2 cellular contexts compared by ENCODE assay signal in the genomic region with DNA sequence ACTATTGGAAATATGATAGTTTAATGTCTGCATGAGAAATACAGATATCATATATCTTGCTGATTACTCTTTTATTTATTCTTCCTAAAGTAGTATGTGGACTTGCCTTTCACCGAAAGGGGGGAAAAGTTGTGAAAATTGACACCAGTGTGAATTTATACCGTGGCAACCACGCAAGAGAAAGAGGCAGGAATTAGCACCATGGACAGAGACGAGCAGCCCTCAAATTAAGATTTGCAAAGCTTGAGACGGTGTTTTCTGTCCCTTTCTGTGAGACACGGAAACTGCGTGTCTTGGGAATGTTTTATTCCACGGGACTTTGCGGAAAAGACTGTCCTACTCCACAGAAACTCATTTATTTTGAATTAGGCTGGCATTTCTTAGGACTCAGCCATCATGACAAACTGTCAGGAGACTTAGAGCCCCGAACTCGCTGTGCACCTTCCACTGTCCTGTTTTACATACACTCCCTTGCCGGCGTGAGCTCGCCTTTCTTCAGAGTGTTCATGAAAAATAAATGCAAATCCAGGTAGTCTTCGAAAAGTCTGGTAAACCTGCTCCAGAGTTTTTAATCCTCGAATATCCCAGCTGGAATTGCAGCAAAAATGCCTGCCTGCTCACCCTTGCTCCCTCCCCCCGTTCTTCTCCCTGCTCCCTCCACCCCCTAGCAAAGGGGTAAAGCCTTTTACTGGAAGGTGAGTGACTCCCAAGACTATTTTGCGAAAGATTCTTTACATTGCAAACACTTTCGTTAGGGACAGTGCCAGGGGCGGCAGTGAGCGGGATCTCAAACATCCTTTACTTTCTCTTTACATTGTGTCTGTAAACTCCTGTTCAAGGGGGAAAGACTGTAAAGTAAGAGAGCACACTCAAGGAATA.
TF ChIP-seq lines count a peak whose summit lies in the region.

No MANE protein-coding gene starts in this region.

TF ChIP-seq in A549, 52 proteins besides CTCF, POLR2A, EP300 and RAD21 (continued from another document):
- peak; percentile 87 for TF ChIP-seq REST (IDR thresholded peaks at IDR 0.05)

TF ChIP-seq in GM12878, 131 proteins besides CTCF, POLR2A, EP300 and RAD21 (continued from another document):
- TF ChIP-seq REST (IDR thresholded peaks at IDR 0.05; ENCODE audit: low read depth, low read length) (peak; percentile 93), SMC3 (IDR thresholded peaks at IDR 0.05; ENCODE audit: borderline replicate concordance, low read length) (no peak)
- TF ChIP-seq, protein P1, sequence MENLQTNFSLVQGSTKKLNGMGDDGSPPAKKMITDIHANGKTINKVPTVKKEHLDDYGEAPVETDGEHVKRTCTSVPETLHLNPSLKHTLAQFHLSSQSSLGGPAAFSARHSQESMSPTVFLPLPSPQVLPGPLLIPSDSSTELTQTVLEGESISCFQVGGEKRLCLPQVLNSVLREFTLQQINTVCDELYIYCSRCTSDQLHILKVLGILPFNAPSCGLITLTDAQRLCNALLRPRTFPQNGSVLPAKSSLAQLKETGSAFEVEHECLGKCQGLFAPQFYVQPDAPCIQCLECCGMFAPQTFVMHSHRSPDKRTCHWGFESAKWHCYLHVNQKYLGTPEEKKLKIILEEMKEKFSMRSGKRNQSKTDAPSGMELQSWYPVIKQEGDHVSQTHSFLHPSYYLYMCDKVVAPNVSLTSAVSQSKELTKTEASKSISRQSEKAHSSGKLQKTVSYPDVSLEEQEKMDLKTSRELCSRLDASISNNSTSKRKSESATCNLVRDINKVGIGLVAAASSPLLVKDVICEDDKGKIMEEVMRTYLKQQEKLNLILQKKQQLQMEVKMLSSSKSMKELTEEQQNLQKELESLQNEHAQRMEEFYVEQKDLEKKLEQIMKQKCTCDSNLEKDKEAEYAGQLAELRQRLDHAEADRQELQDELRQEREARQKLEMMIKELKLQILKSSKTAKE (IDR thresholded peaks at IDR 0.05; ENCODE audit: low read depth, poor library complexity, severe bottlenecking): no peak
- TF ChIP-seq, protein P2, sequence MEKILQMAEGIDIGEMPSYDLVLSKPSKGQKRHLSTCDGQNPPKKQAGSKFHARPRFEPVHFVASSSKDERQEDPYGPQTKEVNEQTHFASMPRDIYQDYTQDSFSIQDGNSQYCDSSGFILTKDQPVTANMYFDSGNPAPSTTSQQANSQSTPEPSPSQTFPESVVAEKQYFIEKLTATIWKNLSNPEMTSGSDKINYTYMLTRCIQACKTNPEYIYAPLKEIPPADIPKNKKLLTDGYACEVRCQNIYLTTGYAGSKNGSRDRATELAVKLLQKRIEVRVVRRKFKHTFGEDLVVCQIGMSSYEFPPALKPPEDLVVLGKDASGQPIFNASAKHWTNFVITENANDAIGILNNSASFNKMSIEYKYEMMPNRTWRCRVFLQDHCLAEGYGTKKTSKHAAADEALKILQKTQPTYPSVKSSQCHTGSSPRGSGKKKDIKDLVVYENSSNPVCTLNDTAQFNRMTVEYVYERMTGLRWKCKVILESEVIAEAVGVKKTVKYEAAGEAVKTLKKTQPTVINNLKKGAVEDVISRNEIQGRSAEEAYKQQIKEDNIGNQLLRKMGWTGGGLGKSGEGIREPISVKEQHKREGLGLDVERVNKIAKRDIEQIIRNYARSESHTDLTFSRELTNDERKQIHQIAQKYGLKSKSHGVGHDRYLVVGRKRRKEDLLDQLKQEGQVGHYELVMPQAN (conservative IDR thresholded peaks at IDR 0.05): no peak
